ENCODE assay signal across 21 cellular contexts in genomic region chr17:72345083-72345482, GRCh38.
"Had no signal": no experiment of that assay in that cellular context is flagged by ENCODE, and none has a peak within 500 bp of the region (broad histone marks: within the 10 kb centered on the region; RNA-seq: fewer than 3 reads in every experiment).

No MANE protein-coding gene starts in this region.

- H3K4me1 ChIP-seq: gastroesophageal sphincter, left ventricle myocardium inferior, lower lobe of right lung, psoas muscle, uterus had no signal

- H3K4me1 Mint-ChIP-seq: immature natural killer cell; memory B cell; naive thymus-derived CD4-positive, alpha-beta T cell had no signal

- FAIRE-seq: endometrium, keratinocyte had no signal

- DNase-seq: cortex of kidney; dorsolateral prefrontal cortex; effector memory CD4-positive, alpha-beta T cell; esophagus squamous epithelium; glutamatergic neuron; immature natural killer cell; left ventricle myocardium inferior; lower lobe of right lung; naive thymus-derived CD4-positive, alpha-beta T cell; nephron progenitor cell; psoas muscle; retina; sigmoid colon; stimulated activated naive CD4-positive, alpha-beta T cell treated with Interleukin-2 at 50 U/mL for 16 hours; trophoblast cell; uterus had no signal

- H3K9me3 ChIP-seq: esophagus squamous epithelium, gastroesophageal sphincter, left ventricle myocardium inferior, lower lobe of right lung, psoas muscle, sigmoid colon, uterus had no signal

- H3K27ac ChIP-seq: esophagus squamous epithelium, gastroesophageal sphincter, left ventricle myocardium inferior, lower lobe of right lung, psoas muscle, sigmoid colon, skin epidermis, uterus had no signal

- H3K4me3 ChIP-seq: dorsolateral prefrontal cortex, esophagus squamous epithelium, gastroesophageal sphincter, left ventricle myocardium inferior, lower lobe of right lung, psoas muscle, sigmoid colon, skin epidermis, uterus had no signal

- H3K36me3 ChIP-seq: esophagus squamous epithelium, gastroesophageal sphincter, left ventricle myocardium inferior, lower lobe of right lung, sigmoid colon, uterus had no signal

- H3K27me3 ChIP-seq: sigmoid colon, uterus had no signal

- H3K4me3 Mint-ChIP-seq: immature natural killer cell; memory B cell; naive thymus-derived CD4-positive, alpha-beta T cell; nephron progenitor cell had no signal

- H3K27ac Mint-ChIP-seq: immature natural killer cell, memory B cell, nephron progenitor cell had no signal

- H3K36me3 Mint-ChIP-seq: immature natural killer cell; memory B cell; naive thymus-derived CD4-positive, alpha-beta T cell had no signal
